In genomic region chr10:60353519-60354258, GRCh38 we compare ENCODE assay signal across 9 cellular contexts. TPM values are rescaled to one million over a fixed set of nuclear protein-coding genes. Genes with fewer than 3 reads are reported as not detected.
DNase-seq lines count a peak whose midpoint lies in the region; ATAC-seq and TF ChIP-seq lines count a peak whose summit lies in the region.
"Had no signal": no experiment of that assay in that cellular context is flagged by ENCODE, and none has a peak within 500 bp of the region (broad histone marks: within the 10 kb centered on the region; RNA-seq: fewer than 3 reads in every experiment).

No MANE protein-coding gene starts in this region.

- H3K27ac Mint-ChIP-seq in endothelial cell (ENCODE audit: unreplicated experiment) = no peak overlapping the region

- TF ChIP-seq CTCF in endothelial cell (IDR thresholded peaks at IDR 0.05; ENCODE audit: unreplicated experiment) = no peak
- no peak for TF ChIP-seq CTCF in GM13977 (IDR thresholded peaks at IDR 0.05; ENCODE audit: extremely low read depth, insufficient read depth, missing control alignments)

- no peak for ATAC-seq in GM18868 (IDR thresholded peaks at IDR 0.05; ENCODE audit: unreplicated experiment)

- in situ Hi-C loops in GM13977 (cut with MboI; ENCODE audit: low pct_unique_long_range_greater_than_20kb, low sequenced_read_pairs, unreplicated experiment) = no loop called here

- peak; percentile 90 for DNase-seq in Ammon's horn (ENCODE audit: low spot score)
- peak; percentile 42 for DNase-seq in NCI-H2171 treated with DMSO at 0.1 percent for 48 hours (lab: John Stamatoyannopoulos, UW)
- peak; percentile 66 for DNase-seq in fibroblast of peridontal ligament (ENCODE audit: extremely low read depth)
- peak; percentile 13 for DNase-seq in mucosa of gallbladder (ENCODE audit: low spot score)
- no peak for DNase-seq in endothelial cell (ENCODE audit: low spot score)
- DNase-seq in NCI-H1694 treated with DMSO at 0.1 percent for 48 hours (lab: John Stamatoyannopoulos, UW) = no peak
- DNase-seq in GM13977 (ENCODE audit: low spot score) = no peak
- DNase-seq: SHP77 treated with DMSO at 0.1 percent for 48 hours had no signal

- no peaks in the 10 kb centered on the region for H3K27me3 Mint-ChIP-seq in endothelial cell (ENCODE audit: unreplicated experiment)

- no peaks in the 10 kb centered on the region for H3K9me3 Mint-ChIP-seq in endothelial cell (ENCODE audit: unreplicated experiment)

- H3K4me1 Mint-ChIP-seq in endothelial cell (ENCODE audit: unreplicated experiment) = peaks cover 25% of the 10 kb centered on the region

- H3K36me3 Mint-ChIP-seq in endothelial cell (ENCODE audit: low read depth, unreplicated experiment) = no peaks in the 10 kb centered on the region

- no peak overlapping the region for H3K4me3 Mint-ChIP-seq in endothelial cell (ENCODE audit: unreplicated experiment)

RNA-seq across cellular contexts. Expression of gene ANK3, which starts 36.0 kb away (rescaled TPM):
- 169 TPM for total RNA-seq in mucosa of gallbladder
- 12.6 TPM for total RNA-seq in endothelial cell (ENCODE audit: unreplicated experiment)

Comparison
In these comparisons a context has a peak if more than half of its experiments do, and no peak if none do; other contexts are left out.
1. DNase-seq: peak in Ammon's horn (single experiment), NCI-H2171 treated with DMSO at 0.1 percent for 48 hours (single experiment), fibroblast of peridontal ligament (single experiment) and mucosa of gallbladder (single experiment); none in endothelial cell (single experiment), NCI-H1694 treated with DMSO at 0.1 percent for 48 hours (single experiment) and GM13977 (single experiment).
2. RNA of gene ANK3, which starts 36.0 kb away (total RNA-seq): 169 TPM in mucosa of gallbladder (single experiment); 12.6 TPM in endothelial cell (single experiment); every median in the first group is over 10 times any median in the second.